12 cellular contexts compared by ENCODE assay signal in genomic region chr22:32852346-32853251, GRCh38. TPM values are rescaled to one million over a fixed set of nuclear protein-coding genes. Genes with fewer than 3 reads are reported as not detected.
A peak's percentile ranks its signal among the peaks of the same experiment; 100 is the strongest.
DNase-seq lines count a peak whose midpoint lies in the region; ATAC-seq and TF ChIP-seq lines count a peak whose summit lies in the region.
"Had no signal": no experiment of that assay in that cellular context is flagged by ENCODE, and none has a peak within 500 bp of the region (broad histone marks: within the 10 kb centered on the region; RNA-seq: fewer than 3 reads in every experiment).

No MANE protein-coding gene starts in this region.

- peak overlapping the region; percentile 81 to 96 for H3K27ac ChIP-seq in coronary artery
- peak overlapping the region; percentile 68 for H3K27ac ChIP-seq in skeletal muscle tissue (ENCODE audit: low read depth, low read length)
- H3K27ac ChIP-seq: foreskin keratinocyte had no signal

- ATAC-seq in left lobe of liver, result peak; percentile 48
- no peak for ATAC-seq in HG02885 (IDR thresholded peaks at IDR 0.05; ENCODE audit: poor library complexity, unreplicated experiment)
- ATAC-seq: activated CD8-positive, alpha-beta memory T cell treated with anti-CD3 and anti-CD28 coated beads, Interleukin-2, amount 10 ng/mL, durations not matched to agents 7 days and 5 days; foreskin keratinocyte had no signal

- peak in 73 of 76 experiments; percentile 12 to 86 (median 64) for DNase-seq in HUDEP-2 (lab: John Stamatoyannopoulos, UW; ENCODE audit: unreplicated experiment in 76 of 76)
- DNase-seq in coronary artery (ENCODE audit: low spot score), result peak; percentile 89
- no peak for DNase-seq in left lobe of liver (ENCODE audit: low spot score)
- DNase-seq in NCI-H2081 treated with DMSO at 0.1 percent for 48 hours (lab: John Stamatoyannopoulos, UW), result no peak
- DNase-seq in stimulated activated CD4-positive, alpha-beta T cell treated with anti-CD3 and anti-CD28 coated beads, Interleukin-4, amount 100 ng/mL, for 1 hour, result no peak
- DNase-seq in NOMO-1 treated with DMSO at 0.1 percent for 48 hours (lab: John Stamatoyannopoulos, UW; ENCODE audit: unreplicated experiment), result no peak
- DNase-seq: activated CD8-positive, alpha-beta memory T cell treated with anti-CD3 and anti-CD28 coated beads, Interleukin-2, amount 10 ng/mL, durations not matched to agents 7 days and 5 days; foreskin keratinocyte; mesendoderm; NCI-H1930 had no signal

- peaks cover 46 to 64% (median 53%) of the 10 kb centered on the region in 3 donors for H3K4me1 ChIP-seq in skeletal muscle tissue (ENCODE audit: control insufficient read depth in 3 of 3, insufficient read depth in 3 of 3, low read length in 3 of 3)
- H3K4me1 ChIP-seq: foreskin keratinocyte had no signal

- H3K9me3 ChIP-seq in skeletal muscle tissue (ENCODE audit: control insufficient read depth in 3 of 3, low read length in 3 of 3), result no peaks in the 10 kb centered on the region

- no peaks in the 10 kb centered on the region for H3K27me3 ChIP-seq in skeletal muscle tissue (ENCODE audit: control insufficient read depth in 3 of 3, insufficient read depth in 3 of 3, low read length in 3 of 3)
- H3K27me3 ChIP-seq: foreskin keratinocyte had no signal

- no peak overlapping the region for H3K9ac ChIP-seq in skeletal muscle tissue (ENCODE audit: low read depth in 1 of 3, low read length in 3 of 3)

- no peak for TF ChIP-seq CTCF in coronary artery (IDR thresholded peaks at IDR 0.05)

- peaks cover 0 to 15% (median 8%) of the 10 kb centered on the region in 3 donors for H3K36me3 ChIP-seq in skeletal muscle tissue (ENCODE audit: control insufficient read depth in 3 of 3, insufficient read depth in 3 of 3, low read length in 3 of 3)

- H3K4me3 ChIP-seq in coronary artery (peak overlapping the region; percentile 50), skeletal muscle tissue (ENCODE audit: low read length in 3 of 3) (peak overlapping the region in 1 of 3 donors; percentile 10)

RNA-seq across cellular contexts. Expression of gene TIMP3, which starts 51.1 kb away (rescaled TPM):
- total RNA-seq in left lobe of liver, result 26.7 TPM
- total RNA-seq in skeletal muscle tissue, result 64.2 TPM
- total RNA-seq: activated CD8-positive, alpha-beta memory T cell treated with anti-CD3 and anti-CD28 coated beads, Interleukin-2, amount 10 ng/mL, durations not matched to agents 7 days and 5 days had no signal

Comparison
In these comparisons a context has a peak if more than half of its experiments do, and no peak if none do; other contexts are left out.
1. DNase-seq: peak in HUDEP-2 (73 of 76) and coronary artery (single experiment); none in left lobe of liver (single experiment), NCI-H2081 treated with DMSO at 0.1 percent for 48 hours (single experiment), stimulated activated CD4-positive, alpha-beta T cell treated with anti-CD3 and anti-CD28 coated beads, Interleukin-4, amount 100 ng/mL, for 1 hour (single experiment) and NOMO-1 treated with DMSO at 0.1 percent for 48 hours (single experiment).